Comparison of ENCODE assay signal across 1 cellular context in genomic region chr13:37863708-37864107, GRCh38.
TF ChIP-seq lines count a peak whose summit lies in the region.

No MANE protein-coding gene starts in this region.

TF ChIP-seq in K562, 482 proteins besides CTCF, POLR2A, EP300 and RAD21 (continued from another document):
- no peak for TF ChIP-seq ZBTB5 (IDR thresholded peaks at IDR 0.05)
- no peak for TF ChIP-seq ZBTB12 (CRISPR knock-in tag; IDR thresholded peaks at IDR 0.05)
- TF ChIP-seq ZNF134 (CRISPR knock-in tag; conservative IDR thresholded peaks at IDR 0.05): no peak
- TF ChIP-seq U2AF2 (optimal IDR thresholded peaks at IDR 0.05; ENCODE audit: low read depth, low read length): no peak
- TF ChIP-seq MAFF (IDR thresholded peaks at IDR 0.05; ENCODE audit: low read length): peak; percentile 53
- TF ChIP-seq ZNF316 (IDR thresholded peaks at IDR 0.05): peak; percentile 65
- peak; percentile 62 for TF ChIP-seq MAFK (IDR thresholded peaks at IDR 0.05; ENCODE audit: low read length)
